Comparison of ENCODE assay signal across 28 cellular contexts in the genomic region with DNA sequence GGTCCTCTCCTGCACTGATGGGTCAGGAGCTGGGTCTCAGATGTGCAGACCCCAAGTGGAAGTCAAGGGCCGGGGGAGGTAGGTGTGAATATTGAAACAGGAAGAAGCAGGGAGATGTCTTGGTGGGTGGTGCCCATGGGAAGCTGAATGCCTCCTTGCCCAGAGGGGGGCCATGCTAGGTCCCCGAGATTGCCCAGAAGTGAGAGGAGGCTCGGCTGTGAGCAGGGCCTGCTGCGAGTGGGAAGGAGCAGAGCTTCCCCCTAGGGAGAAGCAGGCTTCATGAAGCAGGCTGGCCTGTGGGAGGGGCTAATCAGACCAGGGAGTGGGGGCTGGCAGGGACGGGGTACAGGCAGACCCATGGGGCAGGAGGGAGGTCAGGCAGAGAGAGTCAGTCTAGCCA.
"Had no signal": no experiment of that assay in that cellular context is flagged by ENCODE, and none has a peak within 500 bp of the region (broad histone marks: within the 10 kb centered on the region; RNA-seq: fewer than 3 reads in every experiment).

No MANE protein-coding gene starts in this region.

- H3K27ac Mint-ChIP-seq: natural killer cell; nephron; progenitor cell of endocrine pancreas; stimulated activated effector memory CD8-positive, alpha-beta T cell treated with anti-CD3 and anti-CD28 coated beads, Interleukin-12 subunit alpha, Interleukin-12 subunit beta, amount 100 ng/mL, for 72 hours had no signal

- H3K36me3 ChIP-seq: neural progenitor cell, ovary, right lobe of liver, sigmoid colon, suprapubic skin, tibial artery, transverse colon, upper lobe of left lung, uterus had no signal

- H3K4me2 ChIP-seq: neural progenitor cell had no signal

- H3K36me3 Mint-ChIP-seq: naive thymus-derived CD4-positive, alpha-beta T cell; natural killer cell; neural progenitor cell; stimulated activated effector memory CD8-positive, alpha-beta T cell treated with anti-CD3 and anti-CD28 coated beads, Interleukin-12 subunit alpha, Interleukin-12 subunit beta, amount 100 ng/mL, for 72 hours had no signal

- ATAC-seq: naive thymus-derived CD4-positive, alpha-beta T cell; natural killer cell; psoas muscle; right cardiac atrium; right lobe of liver; stimulated activated effector memory CD8-positive, alpha-beta T cell treated with anti-CD3 and anti-CD28 coated beads, Interleukin-12 subunit alpha, Interleukin-12 subunit beta, amount 100 ng/mL, for 72 hours; stimulated activated naive CD8-positive, alpha-beta T cell treated with anti-CD3 and anti-CD28 coated beads, Interleukin-15, amount 100 ng/mL, for 72 hours; stimulated activated naive CD8-positive, alpha-beta T cell treated with anti-CD3 and anti-CD28 coated beads, Interleukin-15, Interleukin-2, amounts not matched to agents 100 U/mL and 50 U/mL, for 24 hours had no signal

- H3K4me1 Mint-ChIP-seq: naive thymus-derived CD4-positive, alpha-beta T cell; natural killer cell; stimulated activated effector memory CD8-positive, alpha-beta T cell treated with anti-CD3 and anti-CD28 coated beads, Interleukin-12 subunit alpha, Interleukin-12 subunit beta, amount 100 ng/mL, for 72 hours; stimulated activated naive CD8-positive, alpha-beta T cell treated with anti-CD3 and anti-CD28 coated beads, Interleukin-15, amount 100 ng/mL, for 72 hours had no signal

- H3K9me3 Mint-ChIP-seq: nephron; neural progenitor cell; stimulated activated effector memory CD8-positive, alpha-beta T cell treated with anti-CD3 and anti-CD28 coated beads, Interleukin-12 subunit alpha, Interleukin-12 subunit beta, amount 100 ng/mL, for 72 hours had no signal

- H3K4me1 ChIP-seq: neural progenitor cell, parathyroid adenoma, psoas muscle, right lobe of liver, sigmoid colon, suprapubic skin, testis, tibial artery, transverse colon, uterus had no signal

- H3K27ac ChIP-seq: neural progenitor cell, ovary, parathyroid adenoma, psoas muscle, right lobe of liver, sigmoid colon, suprapubic skin, testis, tibial artery, transverse colon, upper lobe of left lung, uterus had no signal

- H3K4me3 ChIP-seq: neural progenitor cell, ovary, psoas muscle, right lobe of liver, sigmoid colon, suprapubic skin, testis, tibial artery, transverse colon, upper lobe of left lung, uterus had no signal

- H3K9ac ChIP-seq: neural progenitor cell, parathyroid adenoma had no signal

- DNase-seq: naive thymus-derived CD4-positive, alpha-beta T cell; natural killer cell; occipital lobe; ovary; psoas muscle; right cardiac atrium; right lobe of liver; sigmoid colon; small intestine; stimulated activated CD4-positive, alpha-beta T cell treated with anti-CD3 and anti-CD28 coated beads, Interleukin-15, amount 100 ng/mL, for 24 hours; stimulated activated CD4-positive, alpha-beta T cell treated with anti-CD3 and anti-CD28 coated beads, Interleukin-2, amount 100 ng/mL, for 24 hours; stimulated activated CD4-positive, alpha-beta T cell treated with anti-CD3 and anti-CD28 coated beads, Interleukin-2, amount 100 ng/mL, for 48 hours; stimulated activated CD4-positive, alpha-beta T cell treated with anti-CD3 and anti-CD28 coated beads, Interleukin-4, amount 100 ng/mL, for 24 hours; stimulated activated naive CD4-positive, alpha-beta T cell; stimulated activated naive CD8-positive, alpha-beta T cell treated with anti-CD3 and anti-CD28 coated beads, Interleukin-15, amount 100 ng/mL, for 72 hours; stimulated activated naive CD8-positive, alpha-beta T cell treated with anti-CD3 and anti-CD28 coated beads, Interleukin-15, Interleukin-2, amounts not matched to agents 100 U/mL and 50 U/mL, for 24 hours; substantia nigra; testis; tibial artery; transverse colon; upper lobe of left lung; uterus had no signal

- H3K27me3 ChIP-seq: neural progenitor cell, ovary, right lobe of liver, testis, upper lobe of left lung, uterus had no signal

- H3K9me3 ChIP-seq: ovary, psoas muscle, right lobe of liver, sigmoid colon, suprapubic skin, testis, tibial artery, transverse colon, upper lobe of left lung, uterus had no signal

- H3K4me3 Mint-ChIP-seq: naive thymus-derived CD4-positive, alpha-beta T cell; natural killer cell; nephron; neural progenitor cell; stimulated activated effector memory CD8-positive, alpha-beta T cell treated with anti-CD3 and anti-CD28 coated beads, Interleukin-12 subunit alpha, Interleukin-12 subunit beta, amount 100 ng/mL, for 72 hours; stimulated activated naive CD8-positive, alpha-beta T cell treated with anti-CD3 and anti-CD28 coated beads, Interleukin-15, amount 100 ng/mL, for 72 hours had no signal
